ENCODE assay signal across 16 cellular contexts in the genomic region with DNA sequence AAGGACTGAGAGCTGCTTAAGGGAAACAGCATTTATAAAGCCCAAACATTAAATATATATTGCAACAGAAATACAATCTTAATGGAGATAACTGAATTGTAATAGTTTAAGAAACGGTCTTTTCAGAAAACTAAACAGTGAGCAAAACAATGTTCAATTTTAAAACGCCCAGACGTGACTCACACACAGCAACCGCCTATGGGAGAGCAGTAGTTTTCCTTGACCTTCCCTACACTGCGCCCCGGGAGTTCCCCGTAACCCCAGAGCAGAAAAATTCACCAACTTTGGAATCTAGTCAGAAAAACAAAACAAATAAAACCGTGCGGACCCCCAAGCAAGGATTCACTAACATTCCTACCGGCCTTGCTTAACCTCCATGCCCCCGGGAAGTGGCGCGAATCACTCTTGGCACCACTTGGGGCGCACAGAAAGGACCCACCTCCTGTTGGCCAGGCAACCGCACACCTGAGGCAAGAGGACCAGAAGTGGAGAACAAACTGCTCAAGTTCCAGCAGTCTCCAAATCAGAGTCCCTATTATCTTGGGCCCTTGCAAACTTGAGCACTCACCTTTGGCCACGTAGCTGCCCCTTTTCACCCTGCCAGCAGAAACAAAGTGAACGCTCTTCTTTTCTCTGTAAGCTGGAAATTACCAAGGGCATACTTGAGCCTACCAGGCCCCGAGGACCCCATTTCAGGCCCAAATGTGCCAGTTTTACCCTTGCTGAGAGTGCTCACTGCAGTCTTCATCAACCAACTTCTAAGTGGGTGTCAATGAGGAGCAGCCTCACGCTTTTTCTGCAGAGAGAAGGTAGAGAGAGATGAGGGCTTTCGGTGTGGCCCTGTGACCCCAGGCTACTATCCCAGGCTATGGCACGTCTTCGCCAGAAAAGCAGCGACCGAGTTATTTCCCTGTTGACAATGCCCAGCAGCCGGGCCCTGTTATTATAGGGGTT.
DNase-seq lines count a peak whose midpoint lies in the region; ATAC-seq, FAIRE-seq and TF ChIP-seq lines count a peak whose summit lies in the region.
"Had no signal": no experiment of that assay in that cellular context is flagged by ENCODE, and none has a peak within 500 bp of the region (broad histone marks: within the 10 kb centered on the region; RNA-seq: fewer than 3 reads in every experiment).

No MANE protein-coding gene starts in this region.

- TF ChIP-seq CTCF in GM12864 (IDR thresholded peaks at IDR 0.05; ENCODE audit: low read depth, low read length, missing control alignments) (peak; percentile 40), bronchial epithelial cell (IDR thresholded peaks at IDR 0.05; ENCODE audit: insufficient read depth, low read length, severe bottlenecking) (no peak)

- FAIRE-seq in bronchial epithelial cell (lab: Jason Lieb, UNC), result no peak
- FAIRE-seq: GM12891 had no signal

- H3K4me1 ChIP-seq in HUES64 (ENCODE audit: insufficient read depth, low read length), result peaks cover 59% of the 10 kb centered on the region
- no peaks in the 10 kb centered on the region for H3K4me1 ChIP-seq in mesodermal cell (ENCODE audit: control insufficient read depth, insufficient read depth, low read length, poor library complexity, severe bottlenecking)
- H3K4me1 ChIP-seq: prostate gland had no signal

- DNase-seq in GM12864 (ENCODE audit: low read depth) (no peak), bronchial epithelial cell (ENCODE audit: low read depth) (peak; percentile 17), NCI-H1048 (lab: John Stamatoyannopoulos, UW) (no peak)
- no peak for DNase-seq in stimulated activated CD4-positive, alpha-beta T cell treated with anti-CD3 and anti-CD28 coated beads, Interleukin-12 subunit alpha, Interleukin-12 subunit beta, amount 100 ng/mL, for 4 hours
- DNase-seq: CD4-positive, alpha-beta T cell; effector CD8-positive, alpha-beta T cell; Kasumi-1; mammary epithelial cell; NCI-H2171 treated with DMSO at 0.1 percent for 48 hours; OCI-M1 had no signal

- no peak overlapping the region for H3K27ac ChIP-seq in HUES64 (ENCODE audit: low read depth, low read length)
- no peak overlapping the region for H3K27ac ChIP-seq in mesodermal cell (ENCODE audit: low read depth, low read length, severe bottlenecking)
- H3K27ac ChIP-seq: prostate gland had no signal

- ATAC-seq in GM19035 (IDR thresholded peaks at IDR 0.05; ENCODE audit: unreplicated experiment) (no peak), GM21619 (IDR thresholded peaks at IDR 0.05; ENCODE audit: unreplicated experiment) (no peak)

- H3K9me3 ChIP-seq in HUES64 (ENCODE audit: insufficient read depth, low read depth, low read length), result no peaks in the 10 kb centered on the region
- no peaks in the 10 kb centered on the region for H3K9me3 ChIP-seq in mesodermal cell (ENCODE audit: control insufficient read depth, low read length)
- H3K9me3 ChIP-seq: prostate gland had no signal

- H3K36me3 ChIP-seq in HUES64 (ENCODE audit: insufficient read depth, low read length) (no peaks in the 10 kb centered on the region), bronchial epithelial cell (ENCODE audit: control insufficient read depth, insufficient read depth, low read length) (no peaks in the 10 kb centered on the region), mesodermal cell (ENCODE audit: control insufficient read depth, insufficient read depth, low read length) (no peaks in the 10 kb centered on the region)
- H3K36me3 ChIP-seq: prostate gland had no signal

- H3K4me3 ChIP-seq in GM12864 (ENCODE audit: low read depth, low read length) (no peak overlapping the region), HUES64 (ENCODE audit: low read length) (peak overlapping the region; percentile 38), bronchial epithelial cell (ENCODE audit: low read depth, low read length) (no peak overlapping the region), mesodermal cell (ENCODE audit: extremely low read depth, insufficient read depth, low read length, poor library complexity, severe bottlenecking) (peak overlapping the region; percentile 18)
- H3K4me3 ChIP-seq: prostate gland had no signal

- no peak overlapping the region for H3K9ac ChIP-seq in HUES64 (ENCODE audit: low read depth, low read length)

- WGBS in HUES64, result 1% methylated on average over 25 of the region's 25 CpGs
- WGBS in mesodermal cell (ENCODE audit: insufficient coverage in 2 of 2), 2 experiments, result 1 to 2% methylated on average over 19 to 20 of the region's 25 CpGs

- H3K27me3 ChIP-seq in HUES64 (ENCODE audit: insufficient read depth, low read length), result peaks cover 98% of the 10 kb centered on the region
- peaks cover 56% of the 10 kb centered on the region for H3K27me3 ChIP-seq in bronchial epithelial cell (ENCODE audit: control insufficient read depth, insufficient read depth, low read length)

Comparison
In these comparisons a context has a peak if more than half of its experiments do, and no peak if none do; other contexts are left out.
1. H3K4me3 ChIP-seq: peak in HUES64 (single experiment) and mesodermal cell (single experiment); none in GM12864 (single experiment) and bronchial epithelial cell (single experiment).